In the genomic region with DNA sequence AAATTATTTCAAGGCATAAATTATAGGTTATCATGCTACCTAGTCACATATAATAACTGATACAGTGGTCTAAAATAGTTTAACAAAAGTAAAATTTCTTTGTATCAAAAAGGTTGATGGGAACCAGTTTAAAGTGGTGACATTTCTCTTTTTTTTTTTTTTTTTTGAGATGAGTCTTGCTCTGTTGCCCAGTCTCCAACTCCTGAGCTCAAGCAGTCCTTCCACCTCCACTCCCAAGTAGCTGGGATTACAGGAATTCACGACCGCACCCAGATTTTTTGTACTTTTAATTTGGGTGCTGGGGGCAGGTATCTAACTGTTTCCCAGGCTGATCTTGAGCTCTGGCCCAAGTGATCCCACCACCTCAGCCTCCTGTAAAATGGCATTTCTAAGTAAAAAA, we compare ENCODE assay signal across 8 cellular contexts. TPM values are rescaled to one million over a fixed set of nuclear protein-coding genes. Genes with fewer than 3 reads are reported as not detected.
DNase-seq lines count a peak whose midpoint lies in the region; ATAC-seq and TF ChIP-seq lines count a peak whose summit lies in the region.

No MANE protein-coding gene starts in this region.

- DNase-seq in HFFc6 (no peak), hepatocyte (ENCODE audit: low spot score) (no peak), aorta (no peak), NCI-H524 treated with DMSO at 0.1 percent for 48 hours (lab: John Stamatoyannopoulos, UW) (no peak)
- DNase-seq in activated CD8-positive, alpha-beta T cell treated with anti-CD3 and anti-CD28 coated beads for 36 hours = no peak
- DNase-seq in activated CD4-positive, alpha-beta T cell treated with anti-CD3 and anti-CD28 coated beads for 4 hours = no peak

- H3K4me3 ChIP-seq in hepatocyte (peak overlapping the region; percentile 46), aorta (ENCODE audit: low read length in 2 of 2) (no peak overlapping the region)

- H3K27me3 Mint-ChIP-seq in HFFc6 (ENCODE audit: insufficient read depth) = no peaks in the 10 kb centered on the region
- H3K27me3 Mint-ChIP-seq in activated CD8-positive, alpha-beta T cell treated with anti-CD3 and anti-CD28 coated beads for 36 hours = no peaks in the 10 kb centered on the region
- no peaks in the 10 kb centered on the region for H3K27me3 Mint-ChIP-seq in stimulated activated memory B cell treated with anti-CD40 and anti-IgM and Interleukin-4, amounts not matched to agents 10 μg/mL and 1 μg/mL and 100 μg/mL, for 72 hours

- H3K9me2 ChIP-seq in hepatocyte (replicated peaks; ENCODE audit: insufficient read depth) = no peaks in the 10 kb centered on the region

- peaks cover 9% of the 10 kb centered on the region for H3K79me2 ChIP-seq in hepatocyte

- H3K9me3 Mint-ChIP-seq in HFFc6 = no peaks in the 10 kb centered on the region
- H3K9me3 Mint-ChIP-seq in activated CD8-positive, alpha-beta T cell treated with anti-CD3 and anti-CD28 coated beads for 36 hours = no peaks in the 10 kb centered on the region
- no peaks in the 10 kb centered on the region for H3K9me3 Mint-ChIP-seq in stimulated activated memory B cell treated with anti-CD40 and anti-IgM and Interleukin-4, amounts not matched to agents 10 μg/mL and 1 μg/mL and 100 μg/mL, for 72 hours

- H3K27ac ChIP-seq in hepatocyte = peak overlapping the region; percentile 96
- H3K27ac ChIP-seq in aorta (ENCODE audit: low read depth in 1 of 2, low read length in 2 of 2) = no peak overlapping the region

- no peak for ATAC-seq in activated CD8-positive, alpha-beta T cell treated with anti-CD3 and anti-CD28 coated beads for 36 hours
- ATAC-seq in stimulated activated memory B cell treated with anti-CD40 and anti-IgM and Interleukin-4, amounts not matched to agents 10 μg/mL and 1 μg/mL and 100 μg/mL, for 72 hours = no peak
- ATAC-seq in aorta (ENCODE audit: low FRiP score) = no peak
- no peak for ATAC-seq in HG02759 (IDR thresholded peaks at IDR 0.05; ENCODE audit: unreplicated experiment)

- H3K4me1 Mint-ChIP-seq in HFFc6 (ENCODE audit: low read depth) = peaks cover 17% of the 10 kb centered on the region
- H3K4me1 Mint-ChIP-seq in activated CD8-positive, alpha-beta T cell treated with anti-CD3 and anti-CD28 coated beads for 36 hours (ENCODE audit: low read depth) = peaks cover 30% of the 10 kb centered on the region
- peaks cover 30% of the 10 kb centered on the region for H3K4me1 Mint-ChIP-seq in stimulated activated memory B cell treated with anti-CD40 and anti-IgM and Interleukin-4, amounts not matched to agents 10 μg/mL and 1 μg/mL and 100 μg/mL, for 72 hours

- CTCF ChIA-PET in activated CD8-positive, alpha-beta T cell treated with anti-CD3 and anti-CD28 coated beads for 36 hours (lab: Charles Lee) = interaction anchor here (1.3 to 1.7 kb wide), 2 partner anchors 26 to 29 kb away, joined by 3 to 4 read pairs; a partner anchor contains a TSS

- H3K27ac Mint-ChIP-seq in HFFc6 = peak overlapping the region; percentile 95
- H3K27ac Mint-ChIP-seq in activated CD8-positive, alpha-beta T cell treated with anti-CD3 and anti-CD28 coated beads for 36 hours = peak overlapping the region; percentile 94
- peak overlapping the region; percentile 98 for H3K27ac Mint-ChIP-seq in stimulated activated memory B cell treated with anti-CD40 and anti-IgM and Interleukin-4, amounts not matched to agents 10 μg/mL and 1 μg/mL and 100 μg/mL, for 72 hours

- H3K36me3 ChIP-seq in hepatocyte (replicated peaks; ENCODE audit: insufficient read depth, low read depth) = no peaks in the 10 kb centered on the region
- no peaks in the 10 kb centered on the region for H3K36me3 ChIP-seq in aorta (ENCODE audit: control insufficient read depth in 1 of 2, insufficient read depth in 2 of 2, low read length in 1 of 2)

- H3K4me1 ChIP-seq in hepatocyte (ENCODE audit: insufficient read depth) (peaks cover 3% of the 10 kb centered on the region), aorta (ENCODE audit: control insufficient read depth in 1 of 2, insufficient read depth in 2 of 2, low read length in 2 of 2) (no peaks in the 10 kb centered on the region)

- TF ChIP-seq CTCF in HFFc6 (IDR thresholded peaks at IDR 0.05) (no peak), hepatocyte (IDR thresholded peaks at IDR 0.05; ENCODE audit: poor library complexity) (no peak)
- no peak for TF ChIP-seq CTCF in activated CD8-positive, alpha-beta T cell treated with anti-CD3 and anti-CD28 coated beads for 36 hours (IDR thresholded peaks at IDR 0.05)

- H3K36me3 Mint-ChIP-seq in HFFc6 (ENCODE audit: low read depth) = peaks cover 4% of the 10 kb centered on the region; the same call in 1 of the 2 replicates
- H3K36me3 Mint-ChIP-seq in activated CD8-positive, alpha-beta T cell treated with anti-CD3 and anti-CD28 coated beads for 36 hours (ENCODE audit: low read depth) = peaks cover 16% of the 10 kb centered on the region
- H3K36me3 Mint-ChIP-seq in stimulated activated memory B cell treated with anti-CD40 and anti-IgM and Interleukin-4, amounts not matched to agents 10 μg/mL and 1 μg/mL and 100 μg/mL, for 72 hours = peaks cover 12% of the 10 kb centered on the region

- H3K27me3 ChIP-seq in hepatocyte = no peaks in the 10 kb centered on the region
- H3K27me3 ChIP-seq in aorta (ENCODE audit: control insufficient read depth in 1 of 2, insufficient read depth in 2 of 2, low read length in 1 of 2) = no peaks in the 10 kb centered on the region

- peak overlapping the region; percentile 74 for H3K4me2 ChIP-seq in hepatocyte

- intact Hi-C loops in activated CD8-positive, alpha-beta T cell treated with anti-CD3 and anti-CD28 coated beads for 36 hours (cut with micrococcal nuclease) = no loop called here
- intact Hi-C loops in aorta (cut with DNase I) = no loop called here

- peak overlapping the region; percentile 91 for H3K4me3 Mint-ChIP-seq in HFFc6
- H3K4me3 Mint-ChIP-seq in activated CD8-positive, alpha-beta T cell treated with anti-CD3 and anti-CD28 coated beads for 36 hours = peak overlapping the region; percentile 88
- peak overlapping the region; percentile 84 for H3K4me3 Mint-ChIP-seq in stimulated activated memory B cell treated with anti-CD40 and anti-IgM and Interleukin-4, amounts not matched to agents 10 μg/mL and 1 μg/mL and 100 μg/mL, for 72 hours

- H4K20me1 ChIP-seq in hepatocyte (ENCODE audit: insufficient read depth, poor library complexity, severe bottlenecking) = no peaks in the 10 kb centered on the region

- H3K9me3 ChIP-seq in hepatocyte (ENCODE audit: low read depth) (no peaks in the 10 kb centered on the region), aorta (ENCODE audit: control insufficient read depth, low read length) (no peaks in the 10 kb centered on the region)

- POLR2A ChIA-PET in activated CD8-positive, alpha-beta T cell treated with anti-CD3 and anti-CD28 coated beads for 36 hours (lab: Charles Lee) = interaction anchor here (1.2 to 2.1 kb wide), 3 partner anchors 11 to 118 kb away, joined by 5 read pairs; no protein-coding TSS in a partner anchor

- 74% methylated on average over 2 of the region's 2 CpGs for WGBS in hepatocyte (ENCODE audit: low lambda C conversion rate, missing lambda C conversion rate)
- 88 to 90% methylated on average over 2 of the region's 2 CpGs for WGBS in aorta, 2 donors

- H2AFZ ChIP-seq in hepatocyte = peak overlapping the region; percentile 81

RNA-seq across cellular contexts. Expression of a gene that starts 1.0 kb away (rescaled TPM):
- 1 to 10 TPM; 4.2 to 7.3 (median 6.4) TPM for total RNA-seq in HFFc6 (2021; fragmentation: NEBNext Ultra II Directional; extraction: Animal tissue kit (Norgen Biotek cat#: 25700))
- total RNA-seq in activated CD8-positive, alpha-beta T cell treated with anti-CD3 and anti-CD28 coated beads for 36 hours = 10 to 100 TPM; 28.4 to 28.5 TPM
- total RNA-seq in hepatocyte = 10.9 and 13.5 TPM in 2 replicates
- polyA plus RNA-seq in hepatocyte = 12.8 and 15.3 TPM in 2 replicates
- total RNA-seq in aorta = 10 to 100 TPM; 10.1 to 13.6 TPM
- polyA plus RNA-seq in aorta = 10 to 100 TPM; 10.2 to 24.9 TPM

RNA-seq across cellular contexts. Expression of a gene that starts 28.8 kb away (rescaled TPM):
- 1 to 10 TPM; 3.8 to 8.2 (median 6.4) TPM for total RNA-seq in HFFc6 (2021; fragmentation: NEBNext Ultra II Directional; extraction: Animal tissue kit (Norgen Biotek cat#: 25700))
- total RNA-seq in activated CD8-positive, alpha-beta T cell treated with anti-CD3 and anti-CD28 coated beads for 36 hours = 1 to 10 TPM; 3.4 to 3.5 TPM
- 3.8 and 4.6 TPM in 2 replicates for total RNA-seq in hepatocyte
- polyA plus RNA-seq in hepatocyte = 0.62 and 2.2 TPM in 2 replicates
- total RNA-seq in aorta = 10 to 100 TPM in 1 of 2 donors, 1 to 10 TPM in 1; 3.7 to 11.7 TPM
- 10 to 100 TPM in 1 of 2 donors, 1 to 10 TPM in 1; 4.8 to 10.1 TPM for polyA plus RNA-seq in aorta
